Comparison of ENCODE assay signal across 2 cellular contexts in the genomic region with DNA sequence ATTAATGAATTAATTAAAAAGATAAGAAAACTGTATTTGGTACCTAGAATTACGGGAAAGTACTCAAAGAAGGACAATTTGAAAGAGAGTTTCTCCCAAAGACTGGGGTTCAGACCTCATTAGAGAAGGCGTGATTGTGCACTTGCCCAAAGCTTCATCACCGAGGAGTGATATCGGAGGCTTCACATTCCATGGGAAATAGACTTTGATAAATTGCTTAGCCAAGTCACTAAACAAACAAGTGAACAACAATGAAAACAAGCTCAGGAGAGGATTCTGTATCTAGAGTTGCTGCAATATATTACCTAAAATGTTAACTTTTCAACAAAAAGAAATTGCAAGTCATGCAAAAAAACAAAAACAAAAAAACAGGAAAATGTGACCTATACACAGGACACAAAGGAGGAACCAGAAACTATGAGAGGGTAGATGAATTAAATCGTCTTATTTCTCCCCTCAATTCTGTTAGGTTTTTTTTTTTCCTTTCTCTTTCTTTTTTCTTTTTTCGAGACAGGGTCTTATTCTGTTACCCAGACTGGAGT.
TF ChIP-seq lines count a peak whose summit lies in the region.

No MANE protein-coding gene starts in this region.

TF ChIP-seq in GM23338, 12 proteins besides CTCF, POLR2A, EP300 and RAD21:
- no peak for TF ChIP-seq STAT1 (IDR thresholded peaks at IDR 0.05; ENCODE audit: unreplicated experiment)
- TF ChIP-seq ZNF462 (CRISPR knock-in tag; IDR thresholded peaks at IDR 0.05) = no peak
- TF ChIP-seq JUNB (IDR thresholded peaks at IDR 0.05; ENCODE audit: unreplicated experiment) = no peak
- TF ChIP-seq EZH2 (IDR thresholded peaks at IDR 0.05; ENCODE audit: low read depth, unreplicated experiment) = no peak
- no peak for TF ChIP-seq POLR2AphosphoS5 (IDR thresholded peaks at IDR 0.05; ENCODE audit: low read depth)
- TF ChIP-seq, protein P1, sequence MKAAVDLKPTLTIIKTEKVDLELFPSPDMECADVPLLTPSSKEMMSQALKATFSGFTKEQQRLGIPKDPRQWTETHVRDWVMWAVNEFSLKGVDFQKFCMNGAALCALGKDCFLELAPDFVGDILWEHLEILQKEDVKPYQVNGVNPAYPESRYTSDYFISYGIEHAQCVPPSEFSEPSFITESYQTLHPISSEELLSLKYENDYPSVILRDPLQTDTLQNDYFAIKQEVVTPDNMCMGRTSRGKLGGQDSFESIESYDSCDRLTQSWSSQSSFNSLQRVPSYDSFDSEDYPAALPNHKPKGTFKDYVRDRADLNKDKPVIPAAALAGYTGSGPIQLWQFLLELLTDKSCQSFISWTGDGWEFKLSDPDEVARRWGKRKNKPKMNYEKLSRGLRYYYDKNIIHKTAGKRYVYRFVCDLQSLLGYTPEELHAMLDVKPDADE (IDR thresholded peaks at IDR 0.05) = no peak
- TF ChIP-seq EZH2phosphoT487 (IDR thresholded peaks at IDR 0.05; ENCODE audit: unreplicated experiment) = no peak
- TF ChIP-seq ZNF114 (CRISPR knock-in tag; IDR thresholded peaks at IDR 0.05) = no peak
TF ChIP-seq in GM23338: peak in this region for 0.

TF ChIP-seq in endothelial cell of umbilical vein, 7 proteins besides CTCF, POLR2A, EP300 and RAD21:
- TF ChIP-seq EZH2 (IDR thresholded peaks at IDR 0.05; ENCODE audit: borderline replicate concordance, low read depth, low read length, severe bottlenecking) (no peak), FOS (IDR thresholded peaks at IDR 0.05; ENCODE audit: borderline replicate concordance, insufficient read depth, low read length) (peak; percentile 23), POLR2AphosphoS5 (IDR thresholded peaks at IDR 0.05; ENCODE audit: insufficient read depth, low read depth, low read length) (peak; percentile 26)
